ENCODE assay signal across 8 cellular contexts in genomic region chr18:70288171-70288850, GRCh38. TPM values are rescaled to one million over a fixed set of nuclear protein-coding genes. Genes with fewer than 3 reads are reported as not detected.
A peak's percentile ranks its signal among the peaks of the same experiment; 100 is the strongest.
DNase-seq lines count a peak whose midpoint lies in the region; ATAC-seq and TF ChIP-seq lines count a peak whose summit lies in the region.

No MANE protein-coding gene starts in this region.

- DNase-seq in UCSD-AML1 (lab: John Stamatoyannopoulos, UW; ENCODE audit: unreplicated experiment), result peak; percentile 29
- peak; percentile 37 for DNase-seq in fibroblast of pulmonary artery (ENCODE audit: low read depth)
- peak; percentile 20 for DNase-seq in neural progenitor cell (ENCODE audit: low spot score)
- no peak for DNase-seq in NCI-H524 treated with DMSO at 0.1 percent for 48 hours (lab: John Stamatoyannopoulos, UW)
- no peak for DNase-seq in hippocampal formation (lab: John Stamatoyannopoulos, UW)

- H3K4me2 ChIP-seq in BLaER1 (peak overlapping the region; percentile 90), neural progenitor cell (peak overlapping the region; percentile 92)

- peak overlapping the region; percentile 97 for H3K9ac ChIP-seq in BLaER1
- peak overlapping the region; percentile 66 for H3K9ac ChIP-seq in neural progenitor cell

- peaks cover 39% of the 10 kb centered on the region for H3K79me2 ChIP-seq in neural progenitor cell (ENCODE audit: low read depth)

- ATAC-seq in GM18867 (IDR thresholded peaks at IDR 0.05; ENCODE audit: unreplicated experiment) (peak; percentile 15), HG03045 (IDR thresholded peaks at IDR 0.05; ENCODE audit: unreplicated experiment) (peak; percentile 18)

- H3K27me3 ChIP-seq in BLaER1 (no peaks in the 10 kb centered on the region), neural progenitor cell (no peaks in the 10 kb centered on the region)

- H3K4me3 ChIP-seq in BLaER1, result peak overlapping the region; percentile 88
- H3K4me3 ChIP-seq in fibroblast of pulmonary artery (replicated peaks; ENCODE audit: low read depth, low read length), result peak overlapping the region; percentile 73
- H3K4me3 ChIP-seq in neural progenitor cell, result peak overlapping the region; percentile 77

- H4K20me1 ChIP-seq in BLaER1 (peaks cover 39% of the 10 kb centered on the region), neural progenitor cell (ENCODE audit: low read depth) (peaks cover 38% of the 10 kb centered on the region)

- TF ChIP-seq CTCF in fibroblast of pulmonary artery (IDR thresholded peaks at IDR 0.05; ENCODE audit: low read length, missing control alignments) (no peak), neural progenitor cell (IDR thresholded peaks at IDR 0.05) (no peak)

- peak overlapping the region; percentile 95 for H2AFZ ChIP-seq in neural progenitor cell (replicated peaks)

- H3K27me3 Mint-ChIP-seq in neural progenitor cell (ENCODE audit: insufficient read depth, low read depth), result peaks cover 6% of the 10 kb centered on the region

- peak overlapping the region; percentile 97 for H3K27ac ChIP-seq in BLaER1
- H3K27ac ChIP-seq in neural progenitor cell, result no peak overlapping the region

- H3K36me3 ChIP-seq in BLaER1 (peaks cover 5% of the 10 kb centered on the region; the same call in 1 of the 2 replicates), neural progenitor cell (no peaks in the 10 kb centered on the region)

- H3K4me1 Mint-ChIP-seq in neural progenitor cell, result peaks cover 20% of the 10 kb centered on the region

- peaks cover 67% of the 10 kb centered on the region for H3K4me1 ChIP-seq in BLaER1
- peaks cover 18% of the 10 kb centered on the region for H3K4me1 ChIP-seq in neural progenitor cell

- H3F3A ChIP-seq in neural progenitor cell (ENCODE audit: low read depth), result peaks cover 5% of the 10 kb centered on the region

- H3K9me3 ChIP-seq in BLaER1 (no peaks in the 10 kb centered on the region), neural progenitor cell (ENCODE audit: low read depth) (no peaks in the 10 kb centered on the region)

- H3K27ac Mint-ChIP-seq in neural progenitor cell, result peak overlapping the region; percentile 17

- H3K9me3 Mint-ChIP-seq in neural progenitor cell, result no peaks in the 10 kb centered on the region

- peak overlapping the region; percentile 80 for H3K4me3 Mint-ChIP-seq in neural progenitor cell

- peaks cover 5% of the 10 kb centered on the region for H3K36me3 Mint-ChIP-seq in neural progenitor cell

RNA-seq across cellular contexts. Expression of gene SOCS6, which starts 0.5 kb away (rescaled TPM):
- total RNA-seq in neural progenitor cell (ENCODE audit: low replicate concordance), result 30.3 and 45.1 TPM in 2 replicates

Comparison
In these comparisons a context has a peak if more than half of its experiments do, and no peak if none do; other contexts are left out.
1. DNase-seq: peak in UCSD-AML1 (single experiment), fibroblast of pulmonary artery (single experiment) and neural progenitor cell (single experiment); none in NCI-H524 treated with DMSO at 0.1 percent for 48 hours (single experiment) and hippocampal formation (0 of 2).
2. Peak in every context shown above with its lines, with median percentiles within 50 percentile points of each other: H3K4me3 ChIP-seq.